Comparison of ENCODE assay signal across 8 cellular contexts in genomic region chr1:156725683-156726280, GRCh38. TPM values are rescaled to one million over a fixed set of nuclear protein-coding genes. Genes with fewer than 3 reads are reported as not detected.
A peak's percentile ranks its signal among the peaks of the same experiment; 100 is the strongest.
DNase-seq lines count a peak whose midpoint lies in the region; ATAC-seq and FAIRE-seq lines count a peak whose summit lies in the region.

No MANE protein-coding gene starts in this region.

- intact Hi-C loops in right cardiac atrium (cut with DNase I) = loop anchor here in 3 of 4 donors (2.0 to 10.0 kb wide), 4 partner anchors 35 to 49 kb away; no protein-coding TSS in a partner anchor

- H3K27me3 ChIP-seq in right cardiac atrium (ENCODE audit: control insufficient read depth, insufficient read depth) = no peaks in the 10 kb centered on the region

- peak; percentile 42 for ATAC-seq in GM21723 (IDR thresholded peaks at IDR 0.05; ENCODE audit: unreplicated experiment)
- peak; percentile 65 to 76 for ATAC-seq in right cardiac atrium

- H3K4me3 ChIP-seq in right cardiac atrium (ENCODE audit: low read length) = peak overlapping the region; percentile 31

- 11% methylated on average over 18 of the region's 18 CpGs for WGBS in right cardiac atrium

- no peak for FAIRE-seq in urothelium cell line (lab: Jason Lieb, UNC)

- no peaks in the 10 kb centered on the region for H3K9me3 ChIP-seq in right cardiac atrium (ENCODE audit: control insufficient read depth, low read length)

- H3K4me1 ChIP-seq in right cardiac atrium (ENCODE audit: control insufficient read depth, insufficient read depth, low read length) = peaks cover 18% of the 10 kb centered on the region

- peak; percentile 93 for DNase-seq in COLO668 (lab: John Stamatoyannopoulos, UW; ENCODE audit: unreplicated experiment)
- DNase-seq in NCI-H1694 (lab: John Stamatoyannopoulos, UW) = peak; percentile 80
- peak; percentile 62 to 82 (median 72) for DNase-seq in T-helper 1 cell
- DNase-seq in anterior cingulate cortex (lab: John Stamatoyannopoulos, UW) = peak in 55 of 58 donors; percentile 29 to 92 (median 70)
- peak; percentile 90 to 97 (median 94) for DNase-seq in right cardiac atrium
- peak; percentile 59 for DNase-seq in pulmonary artery endothelial cell (ENCODE audit: low read depth, low spot score)
- peak; percentile 84 for DNase-seq in urothelium cell line (ENCODE audit: low spot score)

- peak overlapping the region; percentile 25 for H3K27ac ChIP-seq in right cardiac atrium (ENCODE audit: low read length)

RNA-seq across cellular contexts. Expression of gene METTL25B, which starts 2.5 kb away (rescaled TPM):
- total RNA-seq in right cardiac atrium (10 to 100 TPM; 14.4 to 19.7 (median 17.3) TPM), pulmonary artery endothelial cell (7.5 and 7.9 TPM in 2 replicates)
- 18.8 TPM for polyA plus RNA-seq in right cardiac atrium

RNA-seq across cellular contexts. Expression of gene ISG20L2, which starts 2.8 kb away (rescaled TPM):
- total RNA-seq in right cardiac atrium (10 to 100 TPM; 13.0 to 23.0 (median 13.9) TPM), pulmonary artery endothelial cell (9.6 and 10.1 TPM in 2 replicates)
- polyA plus RNA-seq in right cardiac atrium = 9.2 TPM

RNA-seq across cellular contexts. Expression of gene MRPL24, which starts 15.1 kb away (rescaled TPM):
- total RNA-seq in right cardiac atrium (10 to 100 TPM; 63.4 to 88.5 (median 74.9) TPM), pulmonary artery endothelial cell (56.2 and 66.9 TPM in 2 replicates)
- polyA plus RNA-seq in right cardiac atrium = 145 TPM

RNA-seq across cellular contexts. Expression of gene CRABP2, which starts 20.4 kb away (rescaled TPM):
- total RNA-seq in right cardiac atrium (1 to 10 TPM in 1 of 4 donors, under 1 TPM in 3; 0.71 to 1.6 (median 0.75) TPM), pulmonary artery endothelial cell (0.11 and 0.46 TPM in 2 replicates)
- polyA plus RNA-seq in right cardiac atrium = 1.3 TPM

RNA-seq across cellular contexts. Expression of gene HDGF, which starts 25.7 kb away (rescaled TPM):
- 100 to 1,000 TPM; 148 to 171 (median 162) TPM for total RNA-seq in right cardiac atrium
- polyA plus RNA-seq in right cardiac atrium = 124 TPM
- 206 and 293 TPM in 2 replicates for total RNA-seq in pulmonary artery endothelial cell

Comparison
In these comparisons a context has a peak if more than half of its experiments do, and no peak if none do; other contexts are left out.
1. Peak in every context shown above with its lines: DNase-seq, ATAC-seq, H3K4me3 ChIP-seq and H3K27ac ChIP-seq.